Comparison of ENCODE assay signal across 1 cellular context in the genomic region with DNA sequence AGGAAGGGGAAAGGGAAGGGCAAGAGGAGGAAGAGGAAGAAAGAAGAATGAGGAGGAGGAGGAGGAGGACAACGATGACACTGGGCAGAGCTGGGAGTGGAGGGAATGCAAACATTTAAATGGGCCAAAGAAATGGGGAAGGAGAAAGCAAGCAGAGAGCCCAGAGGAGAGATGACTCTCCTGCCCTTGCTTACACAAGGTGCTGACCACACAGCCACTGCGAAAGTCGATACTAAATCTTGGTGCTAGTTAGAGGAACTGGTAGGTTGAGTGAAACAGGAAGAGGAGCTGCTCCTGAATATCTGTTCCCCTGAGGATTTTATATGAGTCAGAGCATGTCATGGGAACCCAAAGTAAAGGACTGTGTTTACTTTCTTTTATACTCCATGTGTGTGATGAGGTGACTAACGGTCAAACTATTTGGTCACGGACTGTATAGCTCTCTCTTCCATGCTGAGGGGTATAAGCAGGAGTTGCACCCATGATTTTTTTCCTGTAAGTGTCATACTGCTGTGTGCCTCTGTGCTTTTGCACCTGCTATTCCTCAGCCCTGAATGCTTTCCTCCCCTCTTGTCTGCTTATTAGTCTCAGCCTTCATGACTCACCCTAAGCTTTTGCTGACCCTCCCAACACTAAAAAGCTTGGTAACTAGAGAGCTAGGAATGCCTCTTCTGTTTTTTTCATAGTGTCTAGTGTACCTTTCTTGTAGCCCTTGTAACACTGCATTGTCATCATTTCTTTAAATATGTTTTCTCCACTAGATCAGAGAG.
TF ChIP-seq lines count a peak whose summit lies in the region.

No MANE protein-coding gene starts in this region.

TF ChIP-seq in K562, 482 proteins besides CTCF, POLR2A, EP300 and RAD21 (continued from another document and continues in another):
- TF ChIP-seq, protein P1, sequence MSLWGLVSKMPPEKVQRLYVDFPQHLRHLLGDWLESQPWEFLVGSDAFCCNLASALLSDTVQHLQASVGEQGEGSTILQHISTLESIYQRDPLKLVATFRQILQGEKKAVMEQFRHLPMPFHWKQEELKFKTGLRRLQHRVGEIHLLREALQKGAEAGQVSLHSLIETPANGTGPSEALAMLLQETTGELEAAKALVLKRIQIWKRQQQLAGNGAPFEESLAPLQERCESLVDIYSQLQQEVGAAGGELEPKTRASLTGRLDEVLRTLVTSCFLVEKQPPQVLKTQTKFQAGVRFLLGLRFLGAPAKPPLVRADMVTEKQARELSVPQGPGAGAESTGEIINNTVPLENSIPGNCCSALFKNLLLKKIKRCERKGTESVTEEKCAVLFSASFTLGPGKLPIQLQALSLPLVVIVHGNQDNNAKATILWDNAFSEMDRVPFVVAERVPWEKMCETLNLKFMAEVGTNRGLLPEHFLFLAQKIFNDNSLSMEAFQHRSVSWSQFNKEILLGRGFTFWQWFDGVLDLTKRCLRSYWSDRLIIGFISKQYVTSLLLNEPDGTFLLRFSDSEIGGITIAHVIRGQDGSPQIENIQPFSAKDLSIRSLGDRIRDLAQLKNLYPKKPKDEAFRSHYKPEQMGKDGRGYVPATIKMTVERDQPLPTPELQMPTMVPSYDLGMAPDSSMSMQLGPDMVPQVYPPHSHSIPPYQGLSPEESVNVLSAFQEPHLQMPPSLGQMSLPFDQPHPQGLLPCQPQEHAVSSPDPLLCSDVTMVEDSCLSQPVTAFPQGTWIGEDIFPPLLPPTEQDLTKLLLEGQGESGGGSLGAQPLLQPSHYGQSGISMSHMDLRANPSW (CRISPR knock-in tag; IDR thresholded peaks at IDR 0.05), result no peak
- TF ChIP-seq SMARCE1 (IDR thresholded peaks at IDR 0.05) (peak; percentile 77; the same call in 1 of the 2 replicates), NFATC3 (IDR thresholded peaks at IDR 0.05) (no peak), DACH1 (IDR thresholded peaks at IDR 0.05; ENCODE audit: partially characterized antibody) (no peak), MTA2 (IDR thresholded peaks at IDR 0.05; ENCODE audit: low read depth) (no peak), PRMT5 (CRISPR knock-in tag; IDR thresholded peaks at IDR 0.05) (no peak), ZNF79 (CRISPR knock-in tag; IDR thresholded peaks at IDR 0.05; ENCODE audit: low read depth) (no peak), NELFE (IDR thresholded peaks at IDR 0.05; ENCODE audit: insufficient read depth, insufficient read length) (no peak), HMG20B (CRISPR knock-in tag; IDR thresholded peaks at IDR 0.05) (no peak), SIN3A (IDR thresholded peaks at IDR 0.05; ENCODE audit: borderline replicate concordance in 2 of 2, control insufficient read depth in 1 of 2, low read depth in 2 of 2, low read length in 2 of 2) (no peak), POLR2G (IDR thresholded peaks at IDR 0.05; ENCODE audit: low read depth, low read length) (no peak), ETV6 (IDR thresholded peaks at IDR 0.05; ENCODE audit: borderline replicate concordance in 1 of 2, low read depth in 2 of 2, low read length in 1 of 2) (no peak), ETV6 (CRISPR knock-in tag; IDR thresholded peaks at IDR 0.05; ENCODE audit: borderline replicate concordance) (no peak), ELF4 (CRISPR knock-in tag; IDR thresholded peaks at IDR 0.05) (no peak), ELF1 (tag; IDR thresholded peaks at IDR 0.05) (peak; percentile 59; the same call in 1 of the 2 replicates), MECOM (CRISPR knock-in tag; IDR thresholded peaks at IDR 0.05) (no peak), SPI1 (IDR thresholded peaks at IDR 0.05; ENCODE audit: borderline replicate concordance, low read depth, low read length) (peak; percentile 91), ZFPM2 (CRISPR knock-in tag; IDR thresholded peaks at IDR 0.05) (no peak), PRPF4 (IDR thresholded peaks at IDR 0.05; ENCODE audit: insufficient read depth, low read depth, low read length, poor library complexity, severe bottlenecking) (no peak), KLF10 (CRISPR knock-in tag; IDR thresholded peaks at IDR 0.05) (no peak), MEF2D (tag; conservative IDR thresholded peaks at IDR 0.05; ENCODE audit: low read depth) (no peak), XRCC4 (IDR thresholded peaks at IDR 0.05; ENCODE audit: extremely low read depth, insufficient read depth, insufficient read length) (no peak), PYGO2 (tag; IDR thresholded peaks at IDR 0.05) (no peak), STAT5A (IDR thresholded peaks at IDR 0.05; ENCODE audit: borderline replicate concordance, low read length) (no peak), SMAD3 (CRISPR knock-in tag; conservative IDR thresholded peaks at IDR 0.05) (no peak), SAFB (IDR thresholded peaks at IDR 0.05; ENCODE audit: borderline replicate concordance, low read depth, low read length) (no peak), BHLHE40 (IDR thresholded peaks at IDR 0.05; ENCODE audit: low read length) (peak; percentile 44; the same call in 1 of the 2 replicates)
- TF ChIP-seq, protein P2, sequence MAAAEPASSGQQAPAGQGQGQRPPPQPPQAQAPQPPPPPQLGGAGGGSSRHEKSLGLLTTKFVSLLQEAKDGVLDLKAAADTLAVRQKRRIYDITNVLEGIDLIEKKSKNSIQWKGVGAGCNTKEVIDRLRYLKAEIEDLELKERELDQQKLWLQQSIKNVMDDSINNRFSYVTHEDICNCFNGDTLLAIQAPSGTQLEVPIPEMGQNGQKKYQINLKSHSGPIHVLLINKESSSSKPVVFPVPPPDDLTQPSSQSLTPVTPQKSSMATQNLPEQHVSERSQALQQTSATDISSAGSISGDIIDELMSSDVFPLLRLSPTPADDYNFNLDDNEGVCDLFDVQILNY (CRISPR knock-in tag; IDR thresholded peaks at IDR 0.05), result no peak
- TF ChIP-seq, protein P3, sequence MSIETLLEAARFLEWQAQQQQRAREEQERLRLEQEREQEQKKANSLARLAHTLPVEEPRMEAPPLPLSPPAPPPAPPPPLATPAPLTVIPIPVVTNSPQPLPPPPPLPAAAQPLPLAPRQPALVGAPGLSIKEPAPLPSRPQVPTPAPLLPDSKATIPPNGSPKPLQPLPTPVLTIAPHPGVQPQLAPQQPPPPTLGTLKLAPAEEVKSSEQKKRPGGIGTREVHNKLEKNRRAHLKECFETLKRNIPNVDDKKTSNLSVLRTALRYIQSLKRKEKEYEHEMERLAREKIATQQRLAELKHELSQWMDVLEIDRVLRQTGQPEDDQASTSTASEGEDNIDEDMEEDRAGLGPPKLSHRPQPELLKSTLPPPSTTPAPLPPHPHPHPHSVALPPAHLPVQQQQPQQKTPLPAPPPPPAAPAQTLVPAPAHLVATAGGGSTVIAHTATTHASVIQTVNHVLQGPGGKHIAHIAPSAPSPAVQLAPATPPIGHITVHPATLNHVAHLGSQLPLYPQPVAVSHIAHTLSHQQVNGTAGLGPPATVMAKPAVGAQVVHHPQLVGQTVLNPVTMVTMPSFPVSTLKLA (conservative IDR thresholded peaks at IDR 0.05), result peak; percentile 74 to 80
- TF ChIP-seq, protein P4, sequence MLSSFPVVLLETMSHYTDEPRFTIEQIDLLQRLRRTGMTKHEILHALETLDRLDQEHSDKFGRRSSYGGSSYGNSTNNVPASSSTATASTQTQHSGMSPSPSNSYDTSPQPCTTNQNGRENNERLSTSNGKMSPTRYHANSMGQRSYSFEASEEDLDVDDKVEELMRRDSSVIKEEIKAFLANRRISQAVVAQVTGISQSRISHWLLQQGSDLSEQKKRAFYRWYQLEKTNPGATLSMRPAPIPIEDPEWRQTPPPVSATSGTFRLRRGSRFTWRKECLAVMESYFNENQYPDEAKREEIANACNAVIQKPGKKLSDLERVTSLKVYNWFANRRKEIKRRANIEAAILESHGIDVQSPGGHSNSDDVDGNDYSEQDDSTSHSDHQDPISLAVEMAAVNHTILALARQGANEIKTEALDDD (IDR thresholded peaks at IDR 0.05), result peak; percentile 96
- TF ChIP-seq, protein P5, sequence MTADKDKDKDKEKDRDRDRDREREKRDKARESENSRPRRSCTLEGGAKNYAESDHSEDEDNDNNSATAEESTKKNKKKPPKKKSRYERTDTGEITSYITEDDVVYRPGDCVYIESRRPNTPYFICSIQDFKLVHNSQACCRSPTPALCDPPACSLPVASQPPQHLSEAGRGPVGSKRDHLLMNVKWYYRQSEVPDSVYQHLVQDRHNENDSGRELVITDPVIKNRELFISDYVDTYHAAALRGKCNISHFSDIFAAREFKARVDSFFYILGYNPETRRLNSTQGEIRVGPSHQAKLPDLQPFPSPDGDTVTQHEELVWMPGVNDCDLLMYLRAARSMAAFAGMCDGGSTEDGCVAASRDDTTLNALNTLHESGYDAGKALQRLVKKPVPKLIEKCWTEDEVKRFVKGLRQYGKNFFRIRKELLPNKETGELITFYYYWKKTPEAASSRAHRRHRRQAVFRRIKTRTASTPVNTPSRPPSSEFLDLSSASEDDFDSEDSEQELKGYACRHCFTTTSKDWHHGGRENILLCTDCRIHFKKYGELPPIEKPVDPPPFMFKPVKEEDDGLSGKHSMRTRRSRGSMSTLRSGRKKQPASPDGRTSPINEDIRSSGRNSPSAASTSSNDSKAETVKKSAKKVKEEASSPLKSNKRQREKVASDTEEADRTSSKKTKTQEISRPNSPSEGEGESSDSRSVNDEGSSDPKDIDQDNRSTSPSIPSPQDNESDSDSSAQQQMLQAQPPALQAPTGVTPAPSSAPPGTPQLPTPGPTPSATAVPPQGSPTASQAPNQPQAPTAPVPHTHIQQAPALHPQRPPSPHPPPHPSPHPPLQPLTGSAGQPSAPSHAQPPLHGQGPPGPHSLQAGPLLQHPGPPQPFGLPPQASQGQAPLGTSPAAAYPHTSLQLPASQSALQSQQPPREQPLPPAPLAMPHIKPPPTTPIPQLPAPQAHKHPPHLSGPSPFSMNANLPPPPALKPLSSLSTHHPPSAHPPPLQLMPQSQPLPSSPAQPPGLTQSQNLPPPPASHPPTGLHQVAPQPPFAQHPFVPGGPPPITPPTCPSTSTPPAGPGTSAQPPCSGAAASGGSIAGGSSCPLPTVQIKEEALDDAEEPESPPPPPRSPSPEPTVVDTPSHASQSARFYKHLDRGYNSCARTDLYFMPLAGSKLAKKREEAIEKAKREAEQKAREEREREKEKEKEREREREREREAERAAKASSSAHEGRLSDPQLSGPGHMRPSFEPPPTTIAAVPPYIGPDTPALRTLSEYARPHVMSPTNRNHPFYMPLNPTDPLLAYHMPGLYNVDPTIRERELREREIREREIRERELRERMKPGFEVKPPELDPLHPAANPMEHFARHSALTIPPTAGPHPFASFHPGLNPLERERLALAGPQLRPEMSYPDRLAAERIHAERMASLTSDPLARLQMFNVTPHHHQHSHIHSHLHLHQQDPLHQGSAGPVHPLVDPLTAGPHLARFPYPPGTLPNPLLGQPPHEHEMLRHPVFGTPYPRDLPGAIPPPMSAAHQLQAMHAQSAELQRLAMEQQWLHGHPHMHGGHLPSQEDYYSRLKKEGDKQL (CRISPR knock-in tag; IDR thresholded peaks at IDR 0.05; ENCODE audit: borderline replicate concordance), result no peak
- TF ChIP-seq, protein P6, sequence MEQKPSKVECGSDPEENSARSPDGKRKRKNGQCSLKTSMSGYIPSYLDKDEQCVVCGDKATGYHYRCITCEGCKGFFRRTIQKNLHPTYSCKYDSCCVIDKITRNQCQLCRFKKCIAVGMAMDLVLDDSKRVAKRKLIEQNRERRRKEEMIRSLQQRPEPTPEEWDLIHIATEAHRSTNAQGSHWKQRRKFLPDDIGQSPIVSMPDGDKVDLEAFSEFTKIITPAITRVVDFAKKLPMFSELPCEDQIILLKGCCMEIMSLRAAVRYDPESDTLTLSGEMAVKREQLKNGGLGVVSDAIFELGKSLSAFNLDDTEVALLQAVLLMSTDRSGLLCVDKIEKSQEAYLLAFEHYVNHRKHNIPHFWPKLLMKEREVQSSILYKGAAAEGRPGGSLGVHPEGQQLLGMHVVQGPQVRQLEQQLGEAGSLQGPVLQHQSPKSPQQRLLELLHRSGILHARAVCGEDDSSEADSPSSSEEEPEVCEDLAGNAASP (IDR thresholded peaks at IDR 0.05), result no peak
- TF ChIP-seq, protein P7, sequence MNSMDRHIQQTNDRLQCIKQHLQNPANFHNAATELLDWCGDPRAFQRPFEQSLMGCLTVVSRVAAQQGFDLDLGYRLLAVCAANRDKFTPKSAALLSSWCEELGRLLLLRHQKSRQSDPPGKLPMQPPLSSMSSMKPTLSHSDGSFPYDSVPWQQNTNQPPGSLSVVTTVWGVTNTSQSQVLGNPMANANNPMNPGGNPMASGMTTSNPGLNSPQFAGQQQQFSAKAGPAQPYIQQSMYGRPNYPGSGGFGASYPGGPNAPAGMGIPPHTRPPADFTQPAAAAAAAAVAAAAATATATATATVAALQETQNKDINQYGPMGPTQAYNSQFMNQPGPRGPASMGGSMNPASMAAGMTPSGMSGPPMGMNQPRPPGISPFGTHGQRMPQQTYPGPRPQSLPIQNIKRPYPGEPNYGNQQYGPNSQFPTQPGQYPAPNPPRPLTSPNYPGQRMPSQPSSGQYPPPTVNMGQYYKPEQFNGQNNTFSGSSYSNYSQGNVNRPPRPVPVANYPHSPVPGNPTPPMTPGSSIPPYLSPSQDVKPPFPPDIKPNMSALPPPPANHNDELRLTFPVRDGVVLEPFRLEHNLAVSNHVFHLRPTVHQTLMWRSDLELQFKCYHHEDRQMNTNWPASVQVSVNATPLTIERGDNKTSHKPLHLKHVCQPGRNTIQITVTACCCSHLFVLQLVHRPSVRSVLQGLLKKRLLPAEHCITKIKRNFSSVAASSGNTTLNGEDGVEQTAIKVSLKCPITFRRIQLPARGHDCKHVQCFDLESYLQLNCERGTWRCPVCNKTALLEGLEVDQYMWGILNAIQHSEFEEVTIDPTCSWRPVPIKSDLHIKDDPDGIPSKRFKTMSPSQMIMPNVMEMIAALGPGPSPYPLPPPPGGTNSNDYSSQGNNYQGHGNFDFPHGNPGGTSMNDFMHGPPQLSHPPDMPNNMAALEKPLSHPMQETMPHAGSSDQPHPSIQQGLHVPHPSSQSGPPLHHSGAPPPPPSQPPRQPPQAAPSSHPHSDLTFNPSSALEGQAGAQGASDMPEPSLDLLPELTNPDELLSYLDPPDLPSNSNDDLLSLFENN (IDR thresholded peaks at IDR 0.05; ENCODE audit: low read depth in 2 of 2, low read length in 2 of 2), result no peak
- TF ChIP-seq, protein P8, sequence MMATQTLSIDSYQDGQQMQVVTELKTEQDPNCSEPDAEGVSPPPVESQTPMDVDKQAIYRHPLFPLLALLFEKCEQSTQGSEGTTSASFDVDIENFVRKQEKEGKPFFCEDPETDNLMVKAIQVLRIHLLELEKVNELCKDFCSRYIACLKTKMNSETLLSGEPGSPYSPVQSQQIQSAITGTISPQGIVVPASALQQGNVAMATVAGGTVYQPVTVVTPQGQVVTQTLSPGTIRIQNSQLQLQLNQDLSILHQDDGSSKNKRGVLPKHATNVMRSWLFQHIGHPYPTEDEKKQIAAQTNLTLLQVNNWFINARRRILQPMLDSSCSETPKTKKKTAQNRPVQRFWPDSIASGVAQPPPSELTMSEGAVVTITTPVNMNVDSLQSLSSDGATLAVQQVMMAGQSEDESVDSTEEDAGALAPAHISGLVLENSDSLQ (IDR thresholded peaks at IDR 0.05), result no peak
- TF ChIP-seq, protein P9, sequence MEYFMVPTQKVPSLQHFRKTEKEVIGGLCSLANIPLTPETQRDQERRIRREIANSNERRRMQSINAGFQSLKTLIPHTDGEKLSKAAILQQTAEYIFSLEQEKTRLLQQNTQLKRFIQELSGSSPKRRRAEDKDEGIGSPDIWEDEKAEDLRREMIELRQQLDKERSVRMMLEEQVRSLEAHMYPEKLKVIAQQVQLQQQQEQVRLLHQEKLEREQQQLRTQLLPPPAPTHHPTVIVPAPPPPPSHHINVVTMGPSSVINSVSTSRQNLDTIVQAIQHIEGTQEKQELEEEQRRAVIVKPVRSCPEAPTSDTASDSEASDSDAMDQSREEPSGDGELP (CRISPR knock-in tag; IDR thresholded peaks at IDR 0.05; ENCODE audit: borderline replicate concordance), result no peak
- TF ChIP-seq, protein P10, sequence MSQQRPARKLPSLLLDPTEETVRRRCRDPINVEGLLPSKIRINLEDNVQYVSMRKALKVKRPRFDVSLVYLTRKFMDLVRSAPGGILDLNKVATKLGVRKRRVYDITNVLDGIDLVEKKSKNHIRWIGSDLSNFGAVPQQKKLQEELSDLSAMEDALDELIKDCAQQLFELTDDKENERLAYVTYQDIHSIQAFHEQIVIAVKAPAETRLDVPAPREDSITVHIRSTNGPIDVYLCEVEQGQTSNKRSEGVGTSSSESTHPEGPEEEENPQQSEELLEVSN (IDR thresholded peaks at IDR 0.05; ENCODE audit: borderline replicate concordance in 1 of 2, extremely low read depth in 1 of 2, insufficient read depth in 1 of 2, insufficient read length in 1 of 2, low read depth in 1 of 2, low read length in 1 of 2, poor library complexity in 1 of 2, severe bottlenecking in 1 of 2), result no peak
